In the genomic region with DNA sequence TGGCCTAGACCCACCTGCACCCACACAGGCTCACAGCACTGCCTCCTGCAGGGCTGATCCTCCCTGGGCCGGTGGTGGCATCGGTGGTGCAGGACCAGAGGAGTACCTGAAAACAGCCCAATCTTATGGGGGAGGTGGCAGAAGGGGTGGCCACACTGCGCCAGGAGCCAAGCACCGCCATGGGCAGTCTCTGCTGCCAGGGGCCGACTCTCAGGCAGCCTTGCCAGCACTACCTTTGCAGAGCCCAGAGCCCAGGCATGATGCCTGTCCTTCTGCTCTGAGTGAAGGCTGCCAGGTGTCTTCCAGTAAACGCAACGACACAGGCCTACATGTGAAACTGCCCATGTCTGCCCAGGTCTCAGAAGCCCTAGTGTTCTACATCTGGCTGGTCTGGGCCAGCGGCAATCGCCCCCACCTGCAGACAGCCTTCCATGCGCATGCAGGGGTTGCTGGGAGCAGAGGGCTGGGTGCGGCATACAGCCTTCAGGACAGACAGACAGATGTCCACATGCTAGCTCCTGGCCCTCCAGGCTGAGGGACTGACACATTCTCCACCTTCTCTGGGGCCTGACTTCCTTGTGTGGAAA, we compare ENCODE assay signal across 15 cellular contexts. TPM values are rescaled to one million over a fixed set of nuclear protein-coding genes. Genes with fewer than 3 reads are reported as not detected.
DNase-seq lines count a peak whose midpoint lies in the region; ATAC-seq and TF ChIP-seq lines count a peak whose summit lies in the region.
"Had no signal": no experiment of that assay in that cellular context is flagged by ENCODE, and none has a peak within 500 bp of the region (broad histone marks: within the 10 kb centered on the region; RNA-seq: fewer than 3 reads in every experiment).

No MANE protein-coding gene starts in this region.

- no peak overlapping the region for H4K5ac ChIP-seq in IMR-90 (ENCODE audit: low read depth, low read length)

- in situ Hi-C loops in IMR-90 (cut with MboI; ENCODE audit: low sequenced_read_pairs) = loop anchor here (25.0 kb wide), 1 partner anchor 425 kb away; a partner anchor contains a TSS

- WGBS in IMR-90 (ENCODE audit: extremely low coverage in 2 of 2, insufficient read length in 1 of 2), 2 experiments = 91% methylated on average over 4 of the region's 11 CpGs; no CpG with 5 or more reads in 1 of the 2 experiments
- WGBS in esophagus muscularis mucosa = 96% methylated on average over 6 of the region's 11 CpGs

- intact Hi-C loops in IMR-90 (cut with micrococcal nuclease) (loop anchor here (10.0 kb wide), 1 partner anchor 247 kb away; no protein-coding TSS in a partner anchor), esophagus muscularis mucosa (cut with DNase I) (no loop called here), posterior cingulate gyrus (cut with DNase I) (no loop called here)

- H3K27me3 Mint-ChIP-seq in activated T-cell treated with anti-CD3 and anti-CD28 coated beads, Interleukin-2, amount 50 U/mL, for 24 hours = no peaks in the 10 kb centered on the region
- no peaks in the 10 kb centered on the region for H3K27me3 Mint-ChIP-seq in activated T-helper 17 cell treated with anti-CD3 and anti-CD28 coated beads, Interleukin-2, amount 50 U/mL, for 72 hours

- H3K36me3 Mint-ChIP-seq in activated T-cell treated with anti-CD3 and anti-CD28 coated beads, Interleukin-2, amount 50 U/mL, for 24 hours (ENCODE audit: low read depth) = peaks cover 26% of the 10 kb centered on the region
- H3K36me3 Mint-ChIP-seq in activated T-helper 17 cell treated with anti-CD3 and anti-CD28 coated beads, Interleukin-2, amount 50 U/mL, for 72 hours (ENCODE audit: low read depth) = no peaks in the 10 kb centered on the region

- no peaks in the 10 kb centered on the region for H3K27me3 ChIP-seq in IMR-90 (ENCODE audit: control insufficient read depth, insufficient read depth, low read length)
- H3K27me3 ChIP-seq in esophagus muscularis mucosa = no peaks in the 10 kb centered on the region
- H3K27me3 ChIP-seq: ovary had no signal

- peaks cover 99% of the 10 kb centered on the region for H4K20me1 ChIP-seq in IMR-90 (ENCODE audit: insufficient read depth, low read length)

- BruUV-seq in IMR-90 (replicated peaks; lab: Mats Ljungman, UMichigan) = no TSS peak

- H3K4me2 ChIP-seq in IMR-90 (ENCODE audit: low read depth, low read length) = no peak overlapping the region; the same call in 1 of the 2 replicates

- no peak overlapping the region for H2BK120ac ChIP-seq in IMR-90 (ENCODE audit: low read depth, low read length)

- H3K23ac ChIP-seq in IMR-90 (ENCODE audit: low read depth, low read length) = no peak overlapping the region

- peaks cover 57% of the 10 kb centered on the region for H3K4me1 Mint-ChIP-seq in activated T-cell treated with anti-CD3 and anti-CD28 coated beads, Interleukin-2, amount 50 U/mL, for 24 hours (ENCODE audit: low read depth)
- H3K4me1 Mint-ChIP-seq in activated T-helper 17 cell treated with anti-CD3 and anti-CD28 coated beads, Interleukin-2, amount 50 U/mL, for 72 hours = peaks cover 17% of the 10 kb centered on the region

- H2AK5ac ChIP-seq in IMR-90 (ENCODE audit: low read depth, low read length) = 0 out of 2 replicates have a peak overlapping the region, but pooled peaks have one; percentile 30

- no peak overlapping the region for H3K56ac ChIP-seq in IMR-90 (ENCODE audit: extremely low read depth, insufficient read depth, low read length)

- peaks cover 62% of the 10 kb centered on the region for H3K9me1 ChIP-seq in IMR-90 (ENCODE audit: insufficient read depth, low read length)

- peaks cover 26 to 97% of the 10 kb centered on the region in 2 experiments for H3K79me1 ChIP-seq in IMR-90 (ENCODE audit: low read depth in 1 of 2, low read length in 2 of 2)

- H3K4me1 ChIP-seq in IMR-90 (ENCODE audit: control insufficient read depth, insufficient read depth, low read length) (peaks cover 77% of the 10 kb centered on the region), esophagus muscularis mucosa (peaks cover 60 to 93% (median 82%) of the 10 kb centered on the region in 4 donors)

- no peak for TF ChIP-seq RAD21 in IMR-90 (IDR thresholded peaks at IDR 0.05; ENCODE audit: low read length)

- no peak overlapping the region for H3K4me3 Mint-ChIP-seq in activated T-cell treated with anti-CD3 and anti-CD28 coated beads, Interleukin-2, amount 50 U/mL, for 24 hours
- no peak overlapping the region for H3K4me3 Mint-ChIP-seq in activated T-helper 17 cell treated with anti-CD3 and anti-CD28 coated beads, Interleukin-2, amount 50 U/mL, for 72 hours

- DNase-seq in activated T-cell treated with anti-CD3 and anti-CD28 coated beads, Interleukin-2, amount 50 U/mL, for 24 hours = peak; percentile 24
- DNase-seq in activated T-cell treated with anti-CD3 and anti-CD28 coated beads for 4 hours (no peak), IMR-90 (no peak), esophagus muscularis mucosa (ENCODE audit: extremely low spot score) (peak; percentile 90), posterior cingulate gyrus (peak in 8 of 10 donors; percentile 2 to 81 (median 20)), COLO668 (lab: John Stamatoyannopoulos, UW; ENCODE audit: unreplicated experiment) (no peak), nucleus accumbens (lab: John Stamatoyannopoulos, UW) (no peak)
- DNase-seq: central memory CD4-positive, alpha-beta T cell; DMS 273 treated with DMSO at 0.1 percent for 48 hours; hypothalamus; MV-4-11; ovary had no signal

- H3K27ac ChIP-seq in IMR-90 (ENCODE audit: insufficient read depth, low read length) (no peak overlapping the region), esophagus muscularis mucosa (replicated peaks in 1 of 4) (no peak overlapping the region)
- H3K27ac ChIP-seq: ovary, VCaP had no signal

- H3K9me3 Mint-ChIP-seq in activated T-cell treated with anti-CD3 and anti-CD28 coated beads, Interleukin-2, amount 50 U/mL, for 24 hours = no peaks in the 10 kb centered on the region
- H3K9me3 Mint-ChIP-seq in activated T-helper 17 cell treated with anti-CD3 and anti-CD28 coated beads, Interleukin-2, amount 50 U/mL, for 72 hours = no peaks in the 10 kb centered on the region
- H3K9me3 Mint-ChIP-seq: activated T-helper 2 cell treated with anti-CD3 and anti-CD28 coated beads, Interferon-gamma antibody, Interleukin-2, Interleukin-4, amounts not matched to agents 10 μg/mL and 5 μg/mL and 100 μg/mL, durations not matched to agents 14 hours and 24 hours and 36 hours had no signal

- CTCF ChIA-PET in IMR-90 (lab: Yijun Ruan, JAX) = interaction anchor here (0.5 kb wide), 1 partner anchor 28 kb away, joined by 3 read pairs; no protein-coding TSS in a partner anchor

- H2BK20ac ChIP-seq in IMR-90 (ENCODE audit: low read depth, low read length) = no peak overlapping the region

- POLR2A ChIA-PET in IMR-90 (lab: Charles Lee; ENCODE audit: unreplicated experiment) = interaction anchor here (1.0 kb wide), 1 partner anchor 248 kb away, joined by 3 read pairs; no protein-coding TSS in a partner anchor

- dilution Hi-C loops in IMR-90 (cut with HindIII; ENCODE audit: low sequenced_read_pairs, unreplicated experiment) = no loop called here

- H3K18ac ChIP-seq in IMR-90 (ENCODE audit: low read depth, low read length) = no peak overlapping the region

- H4K8ac ChIP-seq in IMR-90 (ENCODE audit: low read depth in 2 of 2, low read length in 2 of 2) = no peak overlapping the region

- H2AK9ac ChIP-seq in IMR-90 (replicated peaks; ENCODE audit: low read depth, low read length, poor library complexity) = no peak overlapping the region

- H3K4ac ChIP-seq in IMR-90 (ENCODE audit: low read depth, low read length) = no peak overlapping the region

- no peak overlapping the region for H3K9ac ChIP-seq in IMR-90 (ENCODE audit: low read depth, low read length)

- no peak overlapping the region for H2BK5ac ChIP-seq in IMR-90 (ENCODE audit: low read depth, low read length, poor library complexity, severe bottlenecking)

- H3K9me3 ChIP-seq in IMR-90 (ENCODE audit: control insufficient read depth, insufficient read depth, low read length) (no peaks in the 10 kb centered on the region), esophagus muscularis mucosa (no peaks in the 10 kb centered on the region)
- H3K9me3 ChIP-seq: ovary had no signal

- peak overlapping the region; percentile 6; the same call in 1 of the 2 replicates for H4K91ac ChIP-seq in IMR-90 (ENCODE audit: insufficient read depth, low read depth, low read length)

- H3K4me3 ChIP-seq in IMR-90 (ENCODE audit: insufficient read depth, low read depth, low read length) (no peak overlapping the region), esophagus muscularis mucosa (no peak overlapping the region)
- H3K4me3 ChIP-seq: ovary had no signal

- H3K36me3 ChIP-seq in IMR-90 (ENCODE audit: control insufficient read depth, insufficient read depth, low read length) (peaks cover 62% of the 10 kb centered on the region), esophagus muscularis mucosa (peaks cover 0 to 15% (median 7%) of the 10 kb centered on the region in 4 donors)
- H3K36me3 ChIP-seq: ovary had no signal

- TF ChIP-seq POLR2A in IMR-90 (IDR thresholded peaks at IDR 0.05; ENCODE audit: low read depth, low read length) (no peak), esophagus muscularis mucosa (IDR thresholded peaks at IDR 0.05; ENCODE audit: low read depth) (no peak)

- H2BK15ac ChIP-seq in IMR-90 (ENCODE audit: low read depth, low read length) = no peak overlapping the region

- H3K27ac Mint-ChIP-seq in activated T-cell treated with anti-CD3 and anti-CD28 coated beads, Interleukin-2, amount 50 U/mL, for 24 hours = no peak overlapping the region
- no peak overlapping the region for H3K27ac Mint-ChIP-seq in activated T-helper 17 cell treated with anti-CD3 and anti-CD28 coated beads, Interleukin-2, amount 50 U/mL, for 72 hours
- H3K27ac Mint-ChIP-seq: activated T-helper 2 cell treated with anti-CD3 and anti-CD28 coated beads, Interferon-gamma antibody, Interleukin-2, Interleukin-4, amounts not matched to agents 10 μg/mL and 5 μg/mL and 100 μg/mL, durations not matched to agents 14 hours and 24 hours and 36 hours had no signal

- no peak for TF ChIP-seq CTCF in IMR-90 (conservative IDR thresholded peaks at IDR 0.05; ENCODE audit: low read depth, low read length)
- TF ChIP-seq CTCF in esophagus muscularis mucosa (IDR thresholded peaks at IDR 0.05) = no peak

- no peak for TF ChIP-seq EP300 in esophagus muscularis mucosa (IDR thresholded peaks at IDR 0.05)

- H2AFZ ChIP-seq in IMR-90 (replicated peaks; ENCODE audit: low read length, poor library complexity) = peak overlapping the region; percentile 27

- no peak overlapping the region for H3K14ac ChIP-seq in IMR-90 (replicated peaks; ENCODE audit: low read depth, low read length)

- ATAC-seq in IMR-90 (ENCODE audit: low read depth) = no peak
- ATAC-seq in activated T-helper 17 cell treated with anti-CD3 and anti-CD28 coated beads, Interleukin-2, amount 50 U/mL, for 72 hours (replicated peaks) = no peak

TF ChIP-seq in IMR-90, 13 proteins besides CTCF, POLR2A, EP300 and RAD21 (continues in another document):
- TF ChIP-seq FOS (IDR thresholded peaks at IDR 0.05; ENCODE audit: low read depth, low read length) (no peak), MAZ (IDR thresholded peaks at IDR 0.05; ENCODE audit: borderline replicate concordance, low read depth, low read length) (no peak)

RNA-seq across cellular contexts. Expression of a gene that starts 6.8 kb away (rescaled TPM):
- total RNA-seq in IMR-90 (2012; rRNA removed) (29.7 and 29.9 TPM in 2 replicates), esophagus muscularis mucosa (10 to 100 TPM; 17.4 to 62.2 (median 38.5) TPM)
- 36.9 and 39.7 TPM in 2 replicates for polyA plus RNA-seq in IMR-90 (2012; rRNA removed)
- polyA plus RNA-seq in IMR-90 (2012; cell fraction: cytosol; rRNA removed) = 22.1 and 48.3 TPM in 2 replicates
- polyA plus RNA-seq in IMR-90 (2012; cell fraction: nucleus; rRNA removed; ENCODE audit: low replicate concordance) = 21.0 and 34.4 TPM in 2 replicates
- total RNA-seq in activated T-helper 17 cell treated with anti-CD3 and anti-CD28 coated beads, Interleukin-2, amount 50 U/mL, for 72 hours = 1 to 10 TPM; 3.8 to 7.8 TPM

Comparison
In these comparisons a context has a peak if more than half of its experiments do, and no peak if none do; other contexts are left out.
1. DNase-seq: peak in activated T-cell treated with anti-CD3 and anti-CD28 coated beads, Interleukin-2, amount 50 U/mL, for 24 hours (single experiment), esophagus muscularis mucosa (single experiment) and posterior cingulate gyrus (8 of 10); none in activated T-cell treated with anti-CD3 and anti-CD28 coated beads for 4 hours (single experiment), IMR-90 (single experiment), COLO668 (single experiment) and nucleus accumbens (0 of 56).